In genomic region chr7:46486264-46487206, GRCh38 we compare ENCODE assay signal across 11 cellular contexts.
DNase-seq lines count a peak whose midpoint lies in the region; ATAC-seq and TF ChIP-seq lines count a peak whose summit lies in the region.
"Had no signal": no experiment of that assay in that cellular context is flagged by ENCODE, and none has a peak within 500 bp of the region (broad histone marks: within the 10 kb centered on the region; RNA-seq: fewer than 3 reads in every experiment).

No MANE protein-coding gene starts in this region.

- ATAC-seq in esophagus mucosa = peak; percentile 87
- ATAC-seq in mucosa of descending colon = peak; percentile 52

- H3K4me3 ChIP-seq in mucosa of descending colon = no peak overlapping the region
- no peak overlapping the region for H3K4me3 ChIP-seq in BE2C (ENCODE audit: low read depth, low read length)

- intact Hi-C loops in mucosa of descending colon (cut with DNase I, micrococcal nuclease) = no loop called here

- H3K4me1 ChIP-seq in mucosa of descending colon (ENCODE audit: low read depth) (no peaks in the 10 kb centered on the region), BE2C (no peaks in the 10 kb centered on the region; the same call in 1 of the 2 replicates)

- DNase-seq in AG08395 (ENCODE audit: low spot score) (peak; percentile 81), NCI-H460 (ENCODE audit: extremely low read depth, low read depth) (peak; percentile 34), mucosa of descending colon (peak in 2 of 3 donors; percentile 30 to 38), T-helper 2 cell (no peak), BE2C (no peak), cerebellar cortex (ENCODE audit: low spot score) (no peak)
- no peak for DNase-seq in stimulated activated CD4-positive, alpha-beta T cell treated with anti-CD3 and anti-CD28 coated beads, Interleukin-2, amount 100 ng/mL, for 48 hours
- DNase-seq: activated CD8-positive, alpha-beta memory T cell treated with anti-CD3 and anti-CD28 coated beads for 24 hours; NCI-H2107; SHP77 treated with DMSO at 0.1 percent for 48 hours had no signal

- H3K27me3 ChIP-seq in BE2C = no peaks in the 10 kb centered on the region

- H3K9me3 ChIP-seq in mucosa of descending colon (no peaks in the 10 kb centered on the region), BE2C (no peaks in the 10 kb centered on the region)

- H3K36me3 ChIP-seq in mucosa of descending colon (ENCODE audit: low read depth) (no peaks in the 10 kb centered on the region), BE2C (no peaks in the 10 kb centered on the region)

- TF ChIP-seq CTCF in mucosa of descending colon (IDR thresholded peaks at IDR 0.05) (no peak), BE2C (IDR thresholded peaks at IDR 0.05; ENCODE audit: low read depth, low read length) (no peak)

Comparison
In these comparisons a context has a peak if more than half of its experiments do, and no peak if none do; other contexts are left out.
1. DNase-seq: peak in AG08395 (single experiment), NCI-H460 (single experiment) and mucosa of descending colon (2 of 3); none in T-helper 2 cell (0 of 5), stimulated activated CD4-positive, alpha-beta T cell treated with anti-CD3 and anti-CD28 coated beads, Interleukin-2, amount 100 ng/mL, for 48 hours (0 of 2), BE2C (single experiment) and cerebellar cortex (single experiment).